8 cellular contexts compared by ENCODE assay signal in the genomic region with DNA sequence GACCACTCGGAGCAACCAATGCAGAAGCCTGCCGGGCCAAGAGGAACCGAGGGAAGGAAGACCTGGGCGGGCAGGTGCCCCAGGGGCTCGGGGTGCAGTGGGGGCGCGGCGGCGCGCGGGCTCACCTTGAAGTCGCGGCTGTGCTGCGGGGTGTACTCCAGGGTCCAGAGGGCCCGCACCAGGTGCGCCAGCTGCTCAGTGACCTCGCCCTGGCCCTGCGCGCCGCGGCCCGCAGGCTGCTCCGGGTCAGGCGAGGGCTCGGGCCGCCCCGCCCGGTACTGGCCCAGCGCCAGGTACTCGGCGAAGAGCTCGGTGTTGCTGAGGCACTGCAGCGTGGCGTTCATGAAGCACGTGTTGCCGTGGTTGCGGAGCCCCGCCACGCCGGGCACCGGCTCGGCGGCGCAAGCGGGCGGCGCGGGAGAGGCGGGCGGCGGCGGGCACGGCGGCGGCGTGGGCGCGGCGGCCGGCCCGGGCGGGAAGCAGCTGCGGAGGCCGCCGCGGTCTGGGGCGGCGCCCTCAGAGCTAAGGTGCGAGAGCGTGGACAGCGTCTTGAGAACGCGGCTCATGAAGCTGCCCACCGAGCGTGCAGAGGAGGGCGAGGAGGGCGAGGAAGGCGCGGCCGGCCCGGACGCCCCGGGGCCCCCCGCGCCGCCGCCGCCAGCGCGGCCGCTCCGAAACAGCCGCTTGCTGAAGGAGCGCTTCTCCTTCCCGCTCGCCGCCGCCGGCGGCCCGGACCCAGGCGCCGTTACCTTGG. TPM values are rescaled to one million over a fixed set of nuclear protein-coding genes. Genes with fewer than 3 reads are reported as not detected.
DNase-seq lines count a peak whose midpoint lies in the region; ATAC-seq lines count a peak whose summit lies in the region.

No MANE protein-coding gene starts in this region.

- ATAC-seq in GM18499 (IDR thresholded peaks at IDR 0.05; ENCODE audit: insufficient read depth, unreplicated experiment) (peak; percentile 16), HG02588 (IDR thresholded peaks at IDR 0.05; ENCODE audit: unreplicated experiment) (peak; percentile 33)

- peak overlapping the region; percentile 74 for H3K4me3 ChIP-seq in ectodermal cell (ENCODE audit: insufficient read depth, low read depth, low read length)

- DNase-seq in NCI-H1105 (lab: John Stamatoyannopoulos, UW) (peak; percentile 25), lung microvascular endothelial cell (ENCODE audit: low read depth in 2 of 2) (peak; percentile 70 to 87), Kasumi-1 (lab: John Stamatoyannopoulos, UW) (no peak)
- DNase-seq in activated CD4-positive, alpha-beta T cell treated with anti-CD3 and anti-CD28 coated beads, Interleukin-2, amount 50 U/mL, for 4 hours: peak; percentile 44 to 46
- DNase-seq in stimulated activated CD8-positive, alpha-beta memory T cell treated with anti-CD3 and anti-CD28 coated beads, Interleukin-12 subunit alpha, Interleukin-12 subunit beta, amount 100 ng/mL, for 1 hour (ENCODE audit: low read depth): peak; percentile 17

- peaks cover 17% of the 10 kb centered on the region for H3K4me1 ChIP-seq in ectodermal cell (ENCODE audit: control insufficient read depth, insufficient read depth, low read length)

- no peaks in the 10 kb centered on the region for H3K9me3 ChIP-seq in ectodermal cell (ENCODE audit: control insufficient read depth, low read length)

- 1% methylated on average over 103 of the region's 103 CpGs for WGBS in ectodermal cell, 2 experiments

- no peak overlapping the region for H3K27ac ChIP-seq in ectodermal cell (ENCODE audit: insufficient read depth, low read depth, low read length, poor library complexity, severe bottlenecking)

- H3K27me3 ChIP-seq in ectodermal cell (ENCODE audit: control insufficient read depth, insufficient read depth, low read length, poor library complexity, severe bottlenecking): peaks cover 18% of the 10 kb centered on the region

- H3K36me3 ChIP-seq in ectodermal cell (ENCODE audit: control insufficient read depth, insufficient read depth, low read length): no peaks in the 10 kb centered on the region

RNA-seq across cellular contexts. Expression of a gene that starts 0.6 kb away (rescaled TPM):
- 8.7 TPM for polyA plus RNA-seq in ectodermal cell (2013, experiment 1 of 4)
- 7.3 TPM for polyA plus RNA-seq in ectodermal cell (2013, experiment 2 of 4)
- polyA plus RNA-seq in ectodermal cell (2013, experiment 3 of 4): 4.6 TPM
- polyA plus RNA-seq in ectodermal cell (2013, experiment 4 of 4): 4.9 TPM
- 15.9 and 39.7 TPM in 2 replicates for total RNA-seq in lung microvascular endothelial cell

RNA-seq across cellular contexts. Expression of a gene that starts 33.9 kb away (rescaled TPM):
- polyA plus RNA-seq in ectodermal cell (2013, experiment 1 of 4): not detected
- not detected for polyA plus RNA-seq in ectodermal cell (2013, experiment 2 of 4)
- polyA plus RNA-seq in ectodermal cell (2013, experiment 3 of 4): not detected
- not detected for polyA plus RNA-seq in ectodermal cell (2013, experiment 4 of 4)
- total RNA-seq in lung microvascular endothelial cell: 0.40 and 0.65 TPM in 2 replicates

Comparison
In these comparisons a context has a peak if more than half of its experiments do, and no peak if none do; other contexts are left out.
1. DNase-seq: peak in NCI-H1105 (single experiment), activated CD4-positive, alpha-beta T cell treated with anti-CD3 and anti-CD28 coated beads, Interleukin-2, amount 50 U/mL, for 4 hours (2 of 2), lung microvascular endothelial cell (2 of 2) and stimulated activated CD8-positive, alpha-beta memory T cell treated with anti-CD3 and anti-CD28 coated beads, Interleukin-12 subunit alpha, Interleukin-12 subunit beta, amount 100 ng/mL, for 1 hour (single experiment); none in Kasumi-1 (0 of 2).